Comparison of ENCODE assay signal across 1 cellular context in genomic region chr6:73538116-73538779, GRCh38.
A peak's percentile ranks its signal among the peaks of the same experiment; 100 is the strongest.
TF ChIP-seq lines count a peak whose summit lies in the region.

No MANE protein-coding gene starts in this region.

TF ChIP-seq in GM12878, 131 proteins besides CTCF, POLR2A, EP300 and RAD21 (continued from another document):
- TF ChIP-seq ZNF217 (IDR thresholded peaks at IDR 0.05) (peak; percentile 76; the same call in 1 of the 2 replicates), CREM (IDR thresholded peaks at IDR 0.05; ENCODE audit: low read depth) (no peak), RELB (IDR thresholded peaks at IDR 0.05; ENCODE audit: low read depth) (peak; percentile 6; the same call in 1 of the 2 replicates), CBX3 (IDR thresholded peaks at IDR 0.05; ENCODE audit: borderline replicate concordance, low read depth) (no peak), HDAC2 (IDR thresholded peaks at IDR 0.05) (no peak), RCOR1 (conservative IDR thresholded peaks at IDR 0.05; ENCODE audit: low read depth, low read length) (no peak)
